ENCODE assay signal across 1 cellular context in the genomic region with DNA sequence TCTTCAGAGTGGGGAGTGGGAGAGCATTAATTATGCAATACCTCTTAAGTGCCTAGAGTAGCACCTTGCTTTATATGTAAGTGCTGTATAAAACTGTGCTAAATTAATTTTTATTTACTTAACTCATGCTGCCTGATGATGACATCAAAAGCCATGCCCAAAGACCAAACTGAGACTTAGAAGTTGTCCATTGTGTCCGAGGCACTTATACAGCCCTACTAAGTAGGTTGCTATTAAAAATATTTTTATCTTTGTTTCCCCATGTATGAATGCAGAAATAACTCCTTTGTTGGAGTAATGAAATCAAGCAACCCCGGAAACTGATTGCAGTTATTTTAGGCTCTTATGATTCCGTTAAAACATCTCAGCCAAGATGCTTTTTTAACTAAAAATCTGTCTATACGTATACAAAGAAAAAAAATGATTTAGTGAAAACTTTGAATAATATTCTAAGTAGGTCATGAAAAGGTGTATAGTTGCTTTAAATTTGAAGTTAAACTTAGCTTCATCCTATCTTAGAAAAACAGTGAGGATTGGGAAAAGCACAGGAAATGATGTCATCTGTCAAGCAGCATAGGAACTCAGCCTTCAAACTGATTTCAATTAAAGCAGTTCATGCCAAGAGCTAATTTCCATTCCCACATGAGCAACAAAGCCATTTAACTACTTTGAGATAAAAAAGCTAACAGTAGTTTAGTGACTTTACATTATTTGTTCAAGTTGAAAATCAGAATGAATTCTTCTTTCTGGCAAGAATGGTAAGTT.
TF ChIP-seq lines count a peak whose summit lies in the region.

No MANE protein-coding gene starts in this region.

TF ChIP-seq in WTC11, 78 proteins besides CTCF, POLR2A, EP300 and RAD21 (continued from another document):
- no peak for TF ChIP-seq ZNF425 (CRISPR knock-in tag; conservative IDR thresholded peaks at IDR 0.05)
- TF ChIP-seq, protein P1, sequence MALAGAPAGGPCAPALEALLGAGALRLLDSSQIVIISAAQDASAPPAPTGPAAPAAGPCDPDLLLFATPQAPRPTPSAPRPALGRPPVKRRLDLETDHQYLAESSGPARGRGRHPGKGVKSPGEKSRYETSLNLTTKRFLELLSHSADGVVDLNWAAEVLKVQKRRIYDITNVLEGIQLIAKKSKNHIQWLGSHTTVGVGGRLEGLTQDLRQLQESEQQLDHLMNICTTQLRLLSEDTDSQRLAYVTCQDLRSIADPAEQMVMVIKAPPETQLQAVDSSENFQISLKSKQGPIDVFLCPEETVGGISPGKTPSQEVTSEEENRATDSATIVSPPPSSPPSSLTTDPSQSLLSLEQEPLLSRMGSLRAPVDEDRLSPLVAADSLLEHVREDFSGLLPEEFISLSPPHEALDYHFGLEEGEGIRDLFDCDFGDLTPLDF (CRISPR knock-in tag; IDR thresholded peaks at IDR 0.05) = no peak
TF ChIP-seq in WTC11: peak in this region for 0.
